In genomic region chr3:52231502-52232278, GRCh38 we compare ENCODE assay signal across 1 cellular context.
TF ChIP-seq lines count a peak whose summit lies in the region.

No MANE protein-coding gene starts in this region.

TF ChIP-seq in HEK293, 187 proteins besides CTCF, POLR2A, EP300 and RAD21 (continued from another document and continues in another):
- TF ChIP-seq ZNF148 (tag by site-specific recombination; IDR thresholded peaks at IDR 0.05; ENCODE audit: borderline replicate concordance) (no peak), IKZF3 (tag by site-specific recombination; IDR thresholded peaks at IDR 0.05) (no peak), KLF9 (tag by site-specific recombination; IDR thresholded peaks at IDR 0.05; ENCODE audit: low read depth) (no peak), ZBTB48 (tag by site-specific recombination; IDR thresholded peaks at IDR 0.05) (no peak), SP3 (tag by site-specific recombination; IDR thresholded peaks at IDR 0.05) (no peak), ZNF692 (tag by site-specific recombination; IDR thresholded peaks at IDR 0.05) (0 out of 2 replicates have a peak, but pooled peaks have one; percentile 14), ZNF707 (tag by site-specific recombination; IDR thresholded peaks at IDR 0.05) (no peak), PRDM10 (tag by site-specific recombination; IDR thresholded peaks at IDR 0.05) (no peak), KLF8 (tag by site-specific recombination; IDR thresholded peaks at IDR 0.05) (no peak), ZNF558 (tag by site-specific recombination; IDR thresholded peaks at IDR 0.05) (no peak), ZSCAN4 (tag by site-specific recombination; IDR thresholded peaks at IDR 0.05) (no peak), GFI1B (tag by site-specific recombination; IDR thresholded peaks at IDR 0.05) (no peak), ZNF704 (tag by site-specific recombination; IDR thresholded peaks at IDR 0.05) (no peak), ZNF121 (tag by site-specific recombination; IDR thresholded peaks at IDR 0.05) (no peak), SCRT1 (tag by site-specific recombination; IDR thresholded peaks at IDR 0.05; ENCODE audit: borderline replicate concordance) (peak; percentile 85; the same call in 1 of the 2 replicates), ZNF157 (tag by site-specific recombination; IDR thresholded peaks at IDR 0.05) (no peak), WT1 (tag by site-specific recombination; IDR thresholded peaks at IDR 0.05) (no peak), ZFP37 (tag by site-specific recombination; IDR thresholded peaks at IDR 0.05) (no peak), ZNF16 (tag by site-specific recombination; IDR thresholded peaks at IDR 0.05; ENCODE audit: low read depth) (no peak), ZNF112 (tag by site-specific recombination; IDR thresholded peaks at IDR 0.05) (no peak), ZNF138 (tag by site-specific recombination; IDR thresholded peaks at IDR 0.05; ENCODE audit: borderline replicate concordance) (no peak), SCRT2 (tag by site-specific recombination; IDR thresholded peaks at IDR 0.05) (peak; percentile 62; the same call in 1 of the 2 replicates), ZNF560 (tag by site-specific recombination; IDR thresholded peaks at IDR 0.05; ENCODE audit: borderline replicate concordance) (no peak), ZNF677 (tag by site-specific recombination; IDR thresholded peaks at IDR 0.05) (no peak), ZBTB20 (tag by site-specific recombination; IDR thresholded peaks at IDR 0.05) (no peak), PRDM4 (tag by site-specific recombination; IDR thresholded peaks at IDR 0.05) (no peak), ZNF266 (tag by site-specific recombination; IDR thresholded peaks at IDR 0.05; ENCODE audit: low read depth) (no peak), MZF1 (tag by site-specific recombination; IDR thresholded peaks at IDR 0.05; ENCODE audit: borderline replicate concordance) (no peak), ZNF585B (tag by site-specific recombination; IDR thresholded peaks at IDR 0.05) (no peak), REPIN1 (tag by site-specific recombination; IDR thresholded peaks at IDR 0.05; ENCODE audit: low read depth) (no peak), ZNF239 (tag by site-specific recombination; IDR thresholded peaks at IDR 0.05) (no peak), KLF7 (tag by site-specific recombination; IDR thresholded peaks at IDR 0.05; ENCODE audit: borderline replicate concordance) (no peak), GLI2 (tag by site-specific recombination; IDR thresholded peaks at IDR 0.05; ENCODE audit: borderline replicate concordance, low read depth) (no peak), ZNF654 (tag by site-specific recombination; IDR thresholded peaks at IDR 0.05; ENCODE audit: low read depth) (peak; percentile 48), ZXDB (tag by site-specific recombination; IDR thresholded peaks at IDR 0.05) (no peak)
- TF ChIP-seq, protein P1, sequence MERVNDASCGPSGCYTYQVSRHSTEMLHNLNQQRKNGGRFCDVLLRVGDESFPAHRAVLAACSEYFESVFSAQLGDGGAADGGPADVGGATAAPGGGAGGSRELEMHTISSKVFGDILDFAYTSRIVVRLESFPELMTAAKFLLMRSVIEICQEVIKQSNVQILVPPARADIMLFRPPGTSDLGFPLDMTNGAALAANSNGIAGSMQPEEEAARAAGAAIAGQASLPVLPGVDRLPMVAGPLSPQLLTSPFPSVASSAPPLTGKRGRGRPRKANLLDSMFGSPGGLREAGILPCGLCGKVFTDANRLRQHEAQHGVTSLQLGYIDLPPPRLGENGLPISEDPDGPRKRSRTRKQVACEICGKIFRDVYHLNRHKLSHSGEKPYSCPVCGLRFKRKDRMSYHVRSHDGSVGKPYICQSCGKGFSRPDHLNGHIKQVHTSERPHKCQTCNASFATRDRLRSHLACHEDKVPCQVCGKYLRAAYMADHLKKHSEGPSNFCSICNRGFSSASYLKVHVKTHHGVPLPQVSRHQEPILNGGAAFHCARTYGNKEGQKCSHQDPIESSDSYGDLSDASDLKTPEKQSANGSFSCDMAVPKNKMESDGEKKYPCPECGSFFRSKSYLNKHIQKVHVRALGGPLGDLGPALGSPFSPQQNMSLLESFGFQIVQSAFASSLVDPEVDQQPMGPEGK (tag by site-specific recombination; IDR thresholded peaks at IDR 0.05) = 0 out of 2 replicates have a peak, but pooled peaks have one; percentile 30
- TF ChIP-seq, protein P2, sequence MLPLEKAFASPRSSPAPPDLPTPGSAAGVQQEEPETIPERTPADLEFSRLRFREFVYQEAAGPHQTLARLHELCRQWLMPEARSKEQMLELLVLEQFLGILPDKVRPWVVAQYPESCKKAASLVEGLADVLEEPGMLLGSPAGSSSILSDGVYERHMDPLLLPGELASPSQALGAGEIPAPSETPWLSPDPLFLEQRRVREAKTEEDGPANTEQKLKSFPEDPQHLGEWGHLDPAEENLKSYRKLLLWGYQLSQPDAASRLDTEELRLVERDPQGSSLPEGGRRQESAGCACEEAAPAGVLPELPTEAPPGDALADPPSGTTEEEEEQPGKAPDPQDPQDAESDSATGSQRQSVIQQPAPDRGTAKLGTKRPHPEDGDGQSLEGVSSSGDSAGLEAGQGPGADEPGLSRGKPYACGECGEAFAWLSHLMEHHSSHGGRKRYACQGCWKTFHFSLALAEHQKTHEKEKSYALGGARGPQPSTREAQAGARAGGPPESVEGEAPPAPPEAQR (tag by site-specific recombination; IDR thresholded peaks at IDR 0.05) = no peak
- TF ChIP-seq, protein P3, sequence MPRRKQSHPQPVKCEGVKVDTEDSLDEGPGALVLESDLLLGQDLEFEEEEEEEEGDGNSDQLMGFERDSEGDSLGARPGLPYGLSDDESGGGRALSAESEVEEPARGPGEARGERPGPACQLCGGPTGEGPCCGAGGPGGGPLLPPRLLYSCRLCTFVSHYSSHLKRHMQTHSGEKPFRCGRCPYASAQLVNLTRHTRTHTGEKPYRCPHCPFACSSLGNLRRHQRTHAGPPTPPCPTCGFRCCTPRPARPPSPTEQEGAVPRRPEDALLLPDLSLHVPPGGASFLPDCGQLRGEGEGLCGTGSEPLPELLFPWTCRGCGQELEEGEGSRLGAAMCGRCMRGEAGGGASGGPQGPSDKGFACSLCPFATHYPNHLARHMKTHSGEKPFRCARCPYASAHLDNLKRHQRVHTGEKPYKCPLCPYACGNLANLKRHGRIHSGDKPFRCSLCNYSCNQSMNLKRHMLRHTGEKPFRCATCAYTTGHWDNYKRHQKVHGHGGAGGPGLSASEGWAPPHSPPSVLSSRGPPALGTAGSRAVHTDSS (tag by site-specific recombination; IDR thresholded peaks at IDR 0.05) = no peak
